ENCODE assay signal across 15 cellular contexts in the genomic region with DNA sequence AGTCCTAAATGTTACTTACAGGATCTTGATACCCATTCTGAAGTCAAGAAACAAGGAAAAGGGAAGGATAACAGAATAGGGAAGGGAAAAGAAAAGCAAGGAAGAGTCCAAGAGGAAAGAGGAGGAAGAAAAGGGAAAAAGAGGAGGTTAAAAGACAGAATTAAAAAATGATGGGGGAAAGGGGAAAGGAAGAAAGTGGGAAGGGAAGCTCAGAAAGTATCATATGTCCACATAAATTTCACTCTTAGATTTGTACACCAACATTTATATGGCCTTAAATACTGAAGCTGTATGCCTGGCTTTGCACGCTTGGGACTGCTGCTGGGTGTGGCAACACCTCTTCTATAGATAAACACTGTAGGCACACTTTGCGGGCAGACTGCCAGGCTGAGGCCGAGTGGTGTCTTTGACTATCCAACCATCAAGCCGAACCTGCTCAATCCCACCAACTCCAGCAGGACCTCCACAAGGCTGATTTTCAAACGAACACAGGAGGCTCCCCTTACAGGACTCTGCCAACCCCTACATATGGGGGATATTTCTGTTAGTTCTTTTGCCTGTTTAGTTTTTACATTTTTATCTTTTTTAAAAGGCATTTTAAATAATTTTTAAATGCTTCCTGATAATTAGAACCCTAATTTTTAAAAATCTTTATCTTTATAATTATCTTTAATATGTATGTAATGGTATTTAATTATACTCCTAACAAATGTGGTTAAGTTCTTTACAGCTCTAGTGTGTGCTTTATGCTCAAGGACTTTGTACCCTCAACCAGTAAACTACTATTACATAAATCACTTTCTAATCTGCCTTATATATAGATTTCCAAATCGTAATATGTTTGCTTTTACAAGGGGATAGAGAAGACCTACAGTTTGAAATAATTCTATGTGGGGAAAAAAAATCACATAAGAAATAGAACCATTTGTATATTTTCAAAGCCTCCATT.
A peak's percentile ranks its signal among the peaks of the same experiment; 100 is the strongest.
DNase-seq lines count a peak whose midpoint lies in the region; ATAC-seq, FAIRE-seq and TF ChIP-seq lines count a peak whose summit lies in the region.
"Had no signal": no experiment of that assay in that cellular context is flagged by ENCODE, and none has a peak within 500 bp of the region (broad histone marks: within the 10 kb centered on the region; RNA-seq: fewer than 3 reads in every experiment).

No MANE protein-coding gene starts in this region.

- no peak for TF ChIP-seq CTCF in A549 (IDR thresholded peaks at IDR 0.05)

- peaks cover 7 to 10% of the 10 kb centered on the region in 2 donors for H3K4me1 Mint-ChIP-seq in immature natural killer cell
- H3K4me1 Mint-ChIP-seq: activated naive CD4-positive, alpha-beta T cell treated with anti-CD3 and anti-CD28 coated beads, Interleukin-2, amount 50 U/mL, for 24 hours had no signal

- H3K4me1 ChIP-seq in A549: peaks cover 6% of the 10 kb centered on the region; the same call in 1 of the 3 replicates
- H3K4me1 ChIP-seq: gastroesophageal sphincter had no signal

- no peak for TF ChIP-seq RAD21 in A549 (conservative IDR thresholded peaks at IDR 0.05 in 1 of 2, IDR thresholded peaks at IDR 0.05 in 1 of 2)

- peak overlapping the region in 4 of 5 donors; percentile 44 to 73 (median 62) for H3K4me3 Mint-ChIP-seq in immature natural killer cell
- H3K4me3 Mint-ChIP-seq: activated naive CD4-positive, alpha-beta T cell treated with anti-CD3 and anti-CD28 coated beads, Interleukin-2, amount 50 U/mL, for 24 hours had no signal

- H3K27me3 Mint-ChIP-seq in immature natural killer cell (ENCODE audit: low read depth in 3 of 3): no peaks in the 10 kb centered on the region
- H3K27me3 Mint-ChIP-seq: activated naive CD4-positive, alpha-beta T cell treated with anti-CD3 and anti-CD28 coated beads, Interleukin-2, amount 50 U/mL, for 24 hours had no signal

- peaks cover 0 to 4% (median 3%) of the 10 kb centered on the region in 3 donors for H3K36me3 Mint-ChIP-seq in immature natural killer cell
- H3K36me3 Mint-ChIP-seq: activated naive CD4-positive, alpha-beta T cell treated with anti-CD3 and anti-CD28 coated beads, Interleukin-2, amount 50 U/mL, for 24 hours had no signal

- WGBS in A549 (ENCODE audit: missing lambda C conversion rate): 34% methylated on average over 6 of the region's 6 CpGs

- POLR2A ChIA-PET in A549 (lab: Yijun Ruan, JAX): no interaction called here

- peak in 1 of 2 experiments; percentile 9 for DNase-seq in A549 (ENCODE audit: low read depth in 1 of 2, low spot score in 1 of 2)
- DNase-seq in NCI-H69 (lab: John Stamatoyannopoulos, UW): peak; percentile 98
- DNase-seq in immature natural killer cell: peak in 2 of 3 donors; percentile 19 to 33
- DNase-seq in COLO829 (ENCODE audit: low spot score): no peak
- DNase-seq: activated CD4-positive, CD25-positive, alpha-beta regulatory T cell; activated CD8-positive, alpha-beta memory T cell treated with anti-CD3 and anti-CD28 coated beads, Interleukin-2, amount 50 U/mL, for 4 hours; NCI-H1048 had no signal

- no peak for TF ChIP-seq EP300 in A549 (IDR thresholded peaks at IDR 0.05)

- no peak overlapping the region for H3K4me3 ChIP-seq in A549
- H3K4me3 ChIP-seq: gastroesophageal sphincter, thoracic aorta had no signal

- CTCF ChIA-PET in A549 (lab: Yijun Ruan, JAX): no interaction called here

- H3K4me2 ChIP-seq in A549: peak overlapping the region; percentile 45; the same call in 2 of the 3 replicates

- H3K9me3 ChIP-seq in A549: no peaks in the 10 kb centered on the region
- H3K9me3 ChIP-seq: gastroesophageal sphincter, thoracic aorta had no signal

- ATAC-seq in A549 (peak in 1 of 2 experiments; percentile 51; a peak in 2 of 6 replicates), GM18867 (IDR thresholded peaks at IDR 0.05; ENCODE audit: unreplicated experiment) (peak; percentile 61), HG02623 (IDR thresholded peaks at IDR 0.05; ENCODE audit: unreplicated experiment) (no peak), GM21723 (IDR thresholded peaks at IDR 0.05; ENCODE audit: unreplicated experiment) (no peak), HG02973 (IDR thresholded peaks at IDR 0.05; ENCODE audit: unreplicated experiment) (no peak)
- ATAC-seq: gastroesophageal sphincter had no signal

- peak overlapping the region in 2 of 6 donors; percentile 57 to 80 for H3K27ac Mint-ChIP-seq in immature natural killer cell
- H3K27ac Mint-ChIP-seq: activated naive CD4-positive, alpha-beta T cell treated with anti-CD3 and anti-CD28 coated beads, Interleukin-2, amount 50 U/mL, for 24 hours had no signal

- H3K9me3 Mint-ChIP-seq in immature natural killer cell: no peaks in the 10 kb centered on the region
- H3K9me3 Mint-ChIP-seq: activated naive CD4-positive, alpha-beta T cell treated with anti-CD3 and anti-CD28 coated beads, Interleukin-2, amount 50 U/mL, for 24 hours had no signal

- FAIRE-seq in A549 (lab: Jason Lieb, UNC): no peak
- FAIRE-seq: GM12891 had no signal

- no peak for TF ChIP-seq POLR2A in A549 (IDR thresholded peaks at IDR 0.05; ENCODE audit: low read length)

- H3K27ac ChIP-seq in A549: no peak overlapping the region
- H3K27ac ChIP-seq: gastroesophageal sphincter, thoracic aorta had no signal

TF ChIP-seq in A549, 52 proteins besides CTCF, POLR2A, EP300 and RAD21:
- TF ChIP-seq JUNB (IDR thresholded peaks at IDR 0.05): no peak
- TF ChIP-seq NPAS2 (CRISPR knock-in tag; IDR thresholded peaks at IDR 0.05; ENCODE audit: borderline replicate concordance): no peak
- no peak for TF ChIP-seq CBX2 (IDR thresholded peaks at IDR 0.05; ENCODE audit: borderline replicate concordance, low read depth)
- TF ChIP-seq HDAC2 (IDR thresholded peaks at IDR 0.05): no peak
- no peak for TF ChIP-seq FOXS1 (CRISPR knock-in tag; IDR thresholded peaks at IDR 0.05)
- TF ChIP-seq HOXB13 (CRISPR knock-in tag; IDR thresholded peaks at IDR 0.05; ENCODE audit: low read depth): no peak
- no peak for TF ChIP-seq REST (IDR thresholded peaks at IDR 0.05)
- TF ChIP-seq, protein P1, sequence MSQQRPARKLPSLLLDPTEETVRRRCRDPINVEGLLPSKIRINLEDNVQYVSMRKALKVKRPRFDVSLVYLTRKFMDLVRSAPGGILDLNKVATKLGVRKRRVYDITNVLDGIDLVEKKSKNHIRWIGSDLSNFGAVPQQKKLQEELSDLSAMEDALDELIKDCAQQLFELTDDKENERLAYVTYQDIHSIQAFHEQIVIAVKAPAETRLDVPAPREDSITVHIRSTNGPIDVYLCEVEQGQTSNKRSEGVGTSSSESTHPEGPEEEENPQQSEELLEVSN (IDR thresholded peaks at IDR 0.05; ENCODE audit: borderline replicate concordance, low read depth): no peak
- TF ChIP-seq TFCP2L1 (CRISPR knock-in tag; IDR thresholded peaks at IDR 0.05): no peak
- no peak for TF ChIP-seq RNF2 (IDR thresholded peaks at IDR 0.05; ENCODE audit: borderline replicate concordance, low read depth)
- no peak for TF ChIP-seq FOSL2 (IDR thresholded peaks at IDR 0.05)
- no peak for TF ChIP-seq FOSL2 (CRISPR knock-in tag; IDR thresholded peaks at IDR 0.05)
- no peak for TF ChIP-seq CEBPB (IDR thresholded peaks at IDR 0.05)
- no peak for TF ChIP-seq ZNF302 (CRISPR knock-in tag; IDR thresholded peaks at IDR 0.05)
- no peak for TF ChIP-seq JUN (IDR thresholded peaks at IDR 0.05)
- no peak for TF ChIP-seq ZC3H11A (IDR thresholded peaks at IDR 0.05)
